ENCODE assay signal across 16 cellular contexts in the genomic region with DNA sequence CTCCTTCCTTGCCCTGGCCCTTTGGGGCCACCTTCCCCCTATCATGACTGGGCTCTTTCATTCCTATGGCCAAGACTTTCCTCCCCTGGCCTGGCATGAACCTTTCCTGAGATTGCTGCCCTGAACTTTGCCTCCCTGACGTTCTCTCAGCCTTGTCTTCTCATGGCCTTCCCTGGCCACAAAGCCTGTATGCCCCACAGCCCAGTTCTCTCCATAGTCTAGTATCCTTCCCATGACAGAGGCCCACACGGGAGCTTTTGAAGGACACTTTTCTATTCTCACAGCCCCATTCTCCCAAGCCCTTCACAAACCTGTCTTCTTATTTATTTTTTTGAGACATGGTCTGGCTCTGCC. TPM values are rescaled to one million over a fixed set of nuclear protein-coding genes. Genes with fewer than 3 reads are reported as not detected.
A peak's percentile ranks its signal among the peaks of the same experiment; 100 is the strongest.
DNase-seq lines count a peak whose midpoint lies in the region; ATAC-seq and TF ChIP-seq lines count a peak whose summit lies in the region.
"Had no signal": no experiment of that assay in that cellular context is flagged by ENCODE, and none has a peak within 500 bp of the region (broad histone marks: within the 10 kb centered on the region; RNA-seq: fewer than 3 reads in every experiment).

No MANE protein-coding gene starts in this region.

- no peak overlapping the region for H2AFZ ChIP-seq in SK-N-SH (ENCODE audit: low read depth)

- no peak for DNase-seq in SK-N-SH
- no peak for DNase-seq in RWPE1 (ENCODE audit: low spot score)
- DNase-seq in effector memory CD8-positive, alpha-beta T cell, result no peak
- no peak for DNase-seq in psoas muscle
- no peak for DNase-seq in NCI-H2227 treated with DMSO at 0.1 percent for 48 hours (lab: John Stamatoyannopoulos, UW)
- no peak for DNase-seq in AML-193 (lab: John Stamatoyannopoulos, UW)
- DNase-seq: cortex of kidney, foreskin keratinocyte, NCI-H2171, occipital lobe had no signal

- no peaks in the 10 kb centered on the region for H3K9me3 Mint-ChIP-seq in effector memory CD8-positive, alpha-beta T cell

- H3K4me1 ChIP-seq in SK-N-SH (ENCODE audit: control insufficient read depth in 1 of 2, insufficient read depth in 2 of 2, low read depth in 1 of 2, low read length in 1 of 2) (peaks cover 0 to 22% of the 10 kb centered on the region in 2 experiments; a peak in 1 of 4 replicates), psoas muscle (peaks cover 24% of the 10 kb centered on the region)
- H3K4me1 ChIP-seq: foreskin keratinocyte had no signal

- H3K27me3 Mint-ChIP-seq in effector memory CD8-positive, alpha-beta T cell, result no peaks in the 10 kb centered on the region

- no peak overlapping the region; a peak in 1 of 4 replicates for H3K27ac ChIP-seq in SK-N-SH (ENCODE audit: low read depth in 2 of 2, low read length in 1 of 2)
- H3K27ac ChIP-seq in RWPE1, result peak overlapping the region; percentile 82
- peak overlapping the region; percentile 93 for H3K27ac ChIP-seq in psoas muscle
- H3K27ac ChIP-seq: foreskin keratinocyte had no signal

- H3K36me3 Mint-ChIP-seq in effector memory CD8-positive, alpha-beta T cell (ENCODE audit: insufficient read depth), result peaks cover 41% of the 10 kb centered on the region

- TF ChIP-seq EP300 in SK-N-SH (IDR thresholded peaks at IDR 0.05; ENCODE audit: borderline replicate concordance in 1 of 2, low read depth in 1 of 2, low read length in 1 of 2), result no peak

- H3K4me3 ChIP-seq in SK-N-SH (ENCODE audit: low read depth in 2 of 2, low read length in 1 of 2) (no peak overlapping the region), psoas muscle (no peak overlapping the region)
- H3K4me3 ChIP-seq: Peyer's patch had no signal

- POLR2A ChIA-PET in SK-N-SH (lab: Yijun Ruan, JAX) (interaction anchor here (0.7 to 1.6 kb wide), 2 partner anchors 15 to 26 kb away, joined by 3 read pairs; no protein-coding TSS in a partner anchor), RWPE1 (lab: Yijun Ruan, JAX; ENCODE audit: low non-redundant PET) (no interaction called here)

- H3K9me3 ChIP-seq in SK-N-SH, result no peaks in the 10 kb centered on the region
- no peaks in the 10 kb centered on the region for H3K9me3 ChIP-seq in psoas muscle
- H3K9me3 ChIP-seq: Peyer's patch had no signal

- H3K4me1 Mint-ChIP-seq in effector memory CD8-positive, alpha-beta T cell (ENCODE audit: low read depth in 2 of 2), result peaks cover 30 to 32% of the 10 kb centered on the region in 2 donors

- WGBS in SK-N-SH (ENCODE audit: low lambda C conversion rate), result 95% methylated on average over 2 of the region's 2 CpGs
- 71 to 84% (median 81%) methylated on average over 2 of the region's 2 CpGs for WGBS in psoas muscle, 3 donors

- peaks cover 70% of the 10 kb centered on the region for H3F3A ChIP-seq in SK-N-SH (replicated peaks; ENCODE audit: insufficient read depth)

- no peak for TF ChIP-seq RAD21 in SK-N-SH (IDR thresholded peaks at IDR 0.05; ENCODE audit: low read length)

- peak overlapping the region; percentile 9 to 15 for H3K4me3 Mint-ChIP-seq in effector memory CD8-positive, alpha-beta T cell

- H3K9ac ChIP-seq in SK-N-SH, result no peak overlapping the region

- H3K27me3 ChIP-seq in SK-N-SH (ENCODE audit: insufficient read depth) (no peaks in the 10 kb centered on the region), psoas muscle (ENCODE audit: insufficient read depth in 3 of 3, low read length in 2 of 3) (no peaks in the 10 kb centered on the region)
- H3K27me3 ChIP-seq: foreskin keratinocyte, Peyer's patch had no signal

- no peak for TF ChIP-seq CTCF in SK-N-SH (IDR thresholded peaks at IDR 0.05)
- TF ChIP-seq CTCF in RWPE1 (conservative IDR thresholded peaks at IDR 0.05; ENCODE audit: low read depth), result no peak
- no peak for TF ChIP-seq CTCF in psoas muscle (IDR thresholded peaks at IDR 0.05)

- peak overlapping the region in 1 of 2 donors; percentile 95 for H3K27ac Mint-ChIP-seq in effector memory CD8-positive, alpha-beta T cell

- peaks cover 2% of the 10 kb centered on the region; the same call in 1 of the 2 replicates for H4K20me1 ChIP-seq in SK-N-SH (ENCODE audit: insufficient read depth)

- CTCF ChIA-PET in SK-N-SH (lab: Yijun Ruan, JAX), result interaction anchor here (0.9 to 9.2 kb wide), 8 partner anchors 10 to 174 kb away, joined by 3 to 134 read pairs (median 7); partner anchors contain the start of genes ENO2 and SPSB2
- CTCF ChIA-PET in RWPE1 (lab: Yijun Ruan, JAX), result interaction anchor here (2.0 kb wide), 1 partner anchor 14 kb away, joined by 10 read pairs; no protein-coding TSS in a partner anchor

- ATAC-seq in SK-N-SH treated with all-trans-retinoic acid at 6 μM for 48 hours (no peak), psoas muscle (no peak), HG03196 (IDR thresholded peaks at IDR 0.05; ENCODE audit: unreplicated experiment) (no peak)
- ATAC-seq in effector memory CD8-positive, alpha-beta T cell (replicated peaks), result no peak
- ATAC-seq: foreskin keratinocyte had no signal

- H3K4me2 ChIP-seq in SK-N-SH, result no peak overlapping the region

- H3K36me3 ChIP-seq in SK-N-SH (replicated peaks in 1 of 2; ENCODE audit: control insufficient read depth in 1 of 2, insufficient read depth in 2 of 2, low read length in 1 of 2) (peaks cover 47 to 54% of the 10 kb centered on the region in 2 experiments), psoas muscle (ENCODE audit: insufficient read depth in 1 of 2, low read depth in 1 of 2) (peaks cover 0 to 48% of the 10 kb centered on the region in 2 donors)

- intact Hi-C loops in psoas muscle (cut with DNase I), result loop anchor here in 1 of 2 donors (5.0 kb wide), 1 partner anchor 72 kb away; the partner anchor contains the start of gene TPI1

- H3K9me2 ChIP-seq in SK-N-SH, result no peaks in the 10 kb centered on the region

- H3K79me2 ChIP-seq in SK-N-SH (ENCODE audit: insufficient read depth), result peaks cover 33% of the 10 kb centered on the region

TF ChIP-seq in SK-N-SH, 30 proteins besides CTCF, POLR2A, EP300 and RAD21:
- TF ChIP-seq SMC3 (IDR thresholded peaks at IDR 0.05; ENCODE audit: low read depth, low read length) (no peak), POLR2AphosphoS5 (IDR thresholded peaks at IDR 0.05; ENCODE audit: low read depth, low read length) (peak; percentile 47; the same call in 1 of the 2 replicates)
TF ChIP-seq in SK-N-SH: peak in this region for 1.

TF ChIP-seq in SK-N-SH treated with all-trans-retinoic acid at 6 μM for 48 hours, 23 proteins besides CTCF, POLR2A, EP300 and RAD21:
- no peak for TF ChIP-seq CSDC2 (CRISPR knock-in tag; IDR thresholded peaks at IDR 0.05)
- TF ChIP-seq ISL1 (CRISPR knock-in tag; IDR thresholded peaks at IDR 0.05), result no peak
- no peak for TF ChIP-seq OSR1 (CRISPR knock-in tag; IDR thresholded peaks at IDR 0.05)
- no peak for TF ChIP-seq SNAI2 (CRISPR knock-in tag; IDR thresholded peaks at IDR 0.05)
- no peak for TF ChIP-seq PPARA (CRISPR knock-in tag; IDR thresholded peaks at IDR 0.05; ENCODE audit: borderline replicate concordance)
- TF ChIP-seq PATZ1 (CRISPR knock-in tag; IDR thresholded peaks at IDR 0.05; ENCODE audit: borderline replicate concordance), result no peak
- TF ChIP-seq ZFP3 (CRISPR knock-in tag; IDR thresholded peaks at IDR 0.05), result no peak
- TF ChIP-seq BACH2 (CRISPR knock-in tag; IDR thresholded peaks at IDR 0.05; ENCODE audit: borderline replicate concordance), result no peak
- TF ChIP-seq ZNF8 (CRISPR knock-in tag; IDR thresholded peaks at IDR 0.05), result no peak
- TF ChIP-seq ZFP30 (CRISPR knock-in tag; IDR thresholded peaks at IDR 0.05), result no peak
- TF ChIP-seq TCF4 (CRISPR knock-in tag; IDR thresholded peaks at IDR 0.05; ENCODE audit: borderline replicate concordance), result no peak
- TF ChIP-seq TOX (CRISPR knock-in tag; IDR thresholded peaks at IDR 0.05; ENCODE audit: borderline replicate concordance), result no peak
- no peak for TF ChIP-seq ZNF565 (CRISPR knock-in tag; conservative IDR thresholded peaks at IDR 0.05; ENCODE audit: low read depth)

RNA-seq across cellular contexts. Expression of gene RNU7-1, which starts 4.5 kb away (rescaled TPM):
- polyA plus RNA-seq in SK-N-SH (2012; rRNA removed), result not detected in 2 replicates
- not detected in 2 replicates for polyA plus RNA-seq in SK-N-SH (2012; cell fraction: cytosol; rRNA removed)
- polyA plus RNA-seq in SK-N-SH (2012; cell fraction: nucleus; rRNA removed), result not detected in 2 replicates
- not detected for total RNA-seq in psoas muscle
- polyA plus RNA-seq in psoas muscle, result not detected
- total RNA-seq: A172, Daoy, foreskin keratinocyte, occipital lobe, Peyer's patch had no signal
- polyA plus RNA-seq: foreskin keratinocyte, keratinocyte had no signal

RNA-seq across cellular contexts. Expression of gene C12orf57, which starts 4.7 kb away (rescaled TPM):
- polyA plus RNA-seq in SK-N-SH (2012; rRNA removed), result 560 and 659 TPM in 2 replicates
- 378 and 573 TPM in 2 replicates for polyA plus RNA-seq in SK-N-SH (2012; cell fraction: cytosol; rRNA removed)
- 265 and 491 TPM in 2 replicates for polyA plus RNA-seq in SK-N-SH (2012; cell fraction: nucleus; rRNA removed)
- 100 to 1,000 TPM in 2 of 4 donors, 10 to 100 TPM in 2; 80.4 to 110 (median 95.6) TPM for total RNA-seq in psoas muscle
- 100 to 1,000 TPM; 223 to 269 (median 247) TPM for polyA plus RNA-seq in psoas muscle
- total RNA-seq: A172 had no signal

RNA-seq across cellular contexts. Expression of gene ATN1, which starts 11.4 kb away (rescaled TPM):
- 18.5 and 29.3 TPM in 2 replicates for polyA plus RNA-seq in SK-N-SH (2012; rRNA removed)
- polyA plus RNA-seq in SK-N-SH (2012; cell fraction: cytosol; rRNA removed), result 13.8 and 20.9 TPM in 2 replicates
- polyA plus RNA-seq in SK-N-SH (2012; cell fraction: nucleus; rRNA removed), result 79.0 and 104 TPM in 2 replicates
- 10 to 100 TPM; 43.3 to 55.8 (median 50.9) TPM for total RNA-seq in psoas muscle
- 10 to 100 TPM; 24.9 to 46.0 (median 33.7) TPM for polyA plus RNA-seq in psoas muscle

RNA-seq across cellular contexts. Expression of gene PTPN6, which starts 12.0 kb away (rescaled TPM):
- polyA plus RNA-seq in SK-N-SH (2012; rRNA removed), result 0.12 and 0.18 TPM in 2 replicates
- polyA plus RNA-seq in SK-N-SH (2012; cell fraction: cytosol; rRNA removed), result 0.09 TPM in 1 of 2 replicates, not detected in the other
- polyA plus RNA-seq in SK-N-SH (2012; cell fraction: nucleus; rRNA removed), result 0.43 and 0.96 TPM in 2 replicates
- 1 to 10 TPM; 3.6 to 7.6 (median 4.6) TPM for total RNA-seq in psoas muscle
- polyA plus RNA-seq in psoas muscle, result 1 to 10 TPM; 1.3 to 2.6 (median 2.1) TPM
- total RNA-seq: Daoy had no signal

RNA-seq across cellular contexts. Expression of gene ENO2, which starts 24.8 kb away (rescaled TPM):
- 50.6 and 56.9 TPM in 2 replicates for polyA plus RNA-seq in SK-N-SH (2012; rRNA removed)
- 39.1 and 43.0 TPM in 2 replicates for polyA plus RNA-seq in SK-N-SH (2012; cell fraction: cytosol; rRNA removed)
- polyA plus RNA-seq in SK-N-SH (2012; cell fraction: nucleus; rRNA removed), result 190 and 231 TPM in 2 replicates
- total RNA-seq in psoas muscle, result 1 to 10 TPM; 2.0 to 4.6 (median 2.3) TPM
- polyA plus RNA-seq in psoas muscle, result 1 to 10 TPM; 1.4 to 2.0 (median 1.8) TPM

Comparison
In these comparisons a context has a peak if more than half of its experiments do, and no peak if none do; other contexts are left out.
1. H3K27ac ChIP-seq: peak in RWPE1 (single experiment) and psoas muscle (single experiment); none in SK-N-SH (0 of 2).